Comparison of ENCODE assay signal across 28 cellular contexts in genomic region chrX:24285082-24285481, GRCh38. TPM values are rescaled to one million over a fixed set of nuclear protein-coding genes. Genes with fewer than 3 reads are reported as not detected.
DNase-seq lines count a peak whose midpoint lies in the region; ATAC-seq, FAIRE-seq and TF ChIP-seq lines count a peak whose summit lies in the region.
"Had no signal": no experiment of that assay in that cellular context is flagged by ENCODE, and none has a peak within 500 bp of the region (broad histone marks: within the 10 kb centered on the region; RNA-seq: fewer than 3 reads in every experiment).

No MANE protein-coding gene starts in this region.

- no peaks in the 10 kb centered on the region; the same call in 1 of the 2 replicates for H3K27me3 ChIP-seq in SK-N-SH (ENCODE audit: insufficient read depth)
- H3K27me3 ChIP-seq in small intestine (ENCODE audit: control insufficient read depth in 2 of 2, insufficient read depth in 2 of 2, low read length in 2 of 2): no peaks in the 10 kb centered on the region
- H3K27me3 ChIP-seq: hepatocyte, sigmoid colon, SJSA1, upper lobe of right lung had no signal

- WGBS in SK-N-SH (ENCODE audit: low lambda C conversion rate): 43% methylated on average over 5 of the region's 5 CpGs
- WGBS in small intestine, 3 donors: 57 to 82% (median 81%) methylated on average over 5 of the region's 5 CpGs

- no peaks in the 10 kb centered on the region for H3K9me3 ChIP-seq in SK-N-SH
- no peaks in the 10 kb centered on the region for H3K9me3 ChIP-seq in small intestine (ENCODE audit: control insufficient read depth, low read depth)
- H3K9me3 ChIP-seq: Caco-2, sigmoid colon, SJSA1, upper lobe of right lung had no signal

- CTCF ChIA-PET in SK-N-SH (lab: Yijun Ruan, JAX): no interaction called here

- TF ChIP-seq POLR2A in NB4 (IDR thresholded peaks at IDR 0.05; ENCODE audit: extremely low read depth, insufficient read length): no peak

- H3F3A ChIP-seq in SK-N-SH (replicated peaks; ENCODE audit: insufficient read depth): no peaks in the 10 kb centered on the region

- ATAC-seq in SK-N-SH treated with all-trans-retinoic acid at 6 μM for 48 hours (no peak), HG02642 (IDR thresholded peaks at IDR 0.05; ENCODE audit: poor library complexity, unreplicated experiment) (no peak)
- ATAC-seq: activated CD8-positive, alpha-beta memory T cell treated with anti-CD3 and anti-CD28 coated beads, Interleukin-2, amount 10 ng/mL, durations not matched to agents 7 days and 5 days; upper lobe of right lung had no signal

- H3K27ac ChIP-seq in SK-N-SH (ENCODE audit: low read depth in 2 of 2, low read length in 1 of 2): no peak overlapping the region
- H3K27ac ChIP-seq in small intestine (ENCODE audit: low read depth in 1 of 2, low read length in 1 of 2): no peak overlapping the region
- H3K27ac ChIP-seq: hepatocyte, KMS-11, SJSA1, upper lobe of right lung, VCaP had no signal

- H3K79me2 ChIP-seq in SK-N-SH (ENCODE audit: insufficient read depth): no peaks in the 10 kb centered on the region
- H3K79me2 ChIP-seq: hepatocyte had no signal

- no peak for TF ChIP-seq EP300 in SK-N-SH (IDR thresholded peaks at IDR 0.05; ENCODE audit: borderline replicate concordance in 1 of 2, low read depth in 1 of 2, low read length in 1 of 2)

- POLR2A ChIA-PET in SK-N-SH (lab: Yijun Ruan, JAX): no interaction called here

- no peak overlapping the region for H3K9ac ChIP-seq in SK-N-SH
- H3K9ac ChIP-seq: KMS-11 had no signal

- DNase-seq in SK-N-SH (no peak), NB4 (ENCODE audit: low read depth) (peak; percentile 4), epithelial cell of proximal tubule (ENCODE audit: low read depth) (no peak), small intestine (peak; percentile 31), hypothalamus (lab: John Stamatoyannopoulos, UW) (no peak), NCI-H2196 treated with DMSO at 0.1 percent for 48 hours (lab: John Stamatoyannopoulos, UW; ENCODE audit: unreplicated experiment) (no peak)
- DNase-seq: activated CD4-positive, alpha-beta T cell treated with anti-CD3 and anti-CD28 coated beads, Interleukin-2, amount 10 ng/mL, durations not matched to agents 7 days and 5 days; activated CD8-positive, alpha-beta memory T cell treated with anti-CD3 and anti-CD28 coated beads, Interleukin-2, amount 10 ng/mL, durations not matched to agents 7 days and 5 days; Caco-2; endodermal cell; NCI-H1417; NCI-H510A; sigmoid colon; upper lobe of right lung had no signal

- no peaks in the 10 kb centered on the region for H4K20me1 ChIP-seq in SK-N-SH (ENCODE audit: insufficient read depth)

- H2AFZ ChIP-seq in SK-N-SH (ENCODE audit: low read depth): no peak overlapping the region
- H2AFZ ChIP-seq: hepatocyte had no signal

- H3K4me2 ChIP-seq in SK-N-SH: no peak overlapping the region
- H3K4me2 ChIP-seq: hepatocyte, KMS-11 had no signal

- TF ChIP-seq CTCF in SK-N-SH (IDR thresholded peaks at IDR 0.05) (no peak), NB4 (IDR thresholded peaks at IDR 0.05; ENCODE audit: low read depth, low read length) (no peak), epithelial cell of proximal tubule (conservative IDR thresholded peaks at IDR 0.05; ENCODE audit: low read depth, low read length) (peak; percentile 27)

- peak; percentile 26; the same call in 1 of the 2 replicates for TF ChIP-seq RAD21 in SK-N-SH (IDR thresholded peaks at IDR 0.05; ENCODE audit: low read length)

- H3K4me1 ChIP-seq in SK-N-SH (ENCODE audit: control insufficient read depth in 1 of 2, insufficient read depth in 2 of 2, low read depth in 1 of 2, low read length in 1 of 2): peaks cover 0 to 6% of the 10 kb centered on the region in 2 experiments; a peak in 1 of 4 replicates
- H3K4me1 ChIP-seq in small intestine (ENCODE audit: control insufficient read depth in 2 of 2, insufficient read depth in 1 of 2, low read depth in 1 of 2, low read length in 1 of 2): no peaks in the 10 kb centered on the region
- H3K4me1 ChIP-seq: Caco-2, SJSA1, upper lobe of right lung had no signal

- H3K36me3 ChIP-seq in SK-N-SH (replicated peaks in 1 of 2; ENCODE audit: control insufficient read depth in 1 of 2, insufficient read depth in 2 of 2, low read length in 1 of 2) (no peaks in the 10 kb centered on the region), small intestine (ENCODE audit: control insufficient read depth in 2 of 2, insufficient read depth in 2 of 2, low read length in 2 of 2) (no peaks in the 10 kb centered on the region)
- H3K36me3 ChIP-seq: sigmoid colon, SJSA1, upper lobe of right lung had no signal

- H3K4me3 ChIP-seq in SK-N-SH (ENCODE audit: low read depth in 2 of 2, low read length in 1 of 2): no peak overlapping the region
- H3K4me3 ChIP-seq in NB4 (ENCODE audit: low read depth, low read length): no peak overlapping the region
- H3K4me3 ChIP-seq in epithelial cell of proximal tubule (ENCODE audit: low read depth, low read length): no peak overlapping the region
- no peak overlapping the region for H3K4me3 ChIP-seq in small intestine (ENCODE audit: low read depth in 1 of 2, low read length in 2 of 2)
- H3K4me3 ChIP-seq: hepatocyte, sigmoid colon, SJSA1, upper lobe of right lung had no signal

- no peaks in the 10 kb centered on the region for H3K9me2 ChIP-seq in SK-N-SH

- no peak for FAIRE-seq in small intestine (lab: Jason Lieb, UNC)
- FAIRE-seq: GM18507, RCC 7860 had no signal

TF ChIP-seq in SK-N-SH, 30 proteins besides CTCF, POLR2A, EP300 and RAD21:
- TF ChIP-seq MEF2A (IDR thresholded peaks at IDR 0.05; ENCODE audit: borderline replicate concordance, low read depth): no peak

TF ChIP-seq in SK-N-SH treated with all-trans-retinoic acid at 6 μM for 48 hours, 23 proteins besides CTCF, POLR2A, EP300 and RAD21 (continues in another document):
- TF ChIP-seq POU6F1 (CRISPR knock-in tag; IDR thresholded peaks at IDR 0.05; ENCODE audit: borderline replicate concordance, low read depth): no peak
- no peak for TF ChIP-seq ZNF565 (CRISPR knock-in tag; conservative IDR thresholded peaks at IDR 0.05; ENCODE audit: low read depth)
- TF ChIP-seq PATZ1 (CRISPR knock-in tag; IDR thresholded peaks at IDR 0.05; ENCODE audit: borderline replicate concordance): no peak
- no peak for TF ChIP-seq ZC3H10 (CRISPR knock-in tag; IDR thresholded peaks at IDR 0.05)
- no peak for TF ChIP-seq ISL1 (CRISPR knock-in tag; IDR thresholded peaks at IDR 0.05)
- TF ChIP-seq ZNF70 (CRISPR knock-in tag; IDR thresholded peaks at IDR 0.05): no peak
- no peak for TF ChIP-seq ZFP3 (CRISPR knock-in tag; IDR thresholded peaks at IDR 0.05)
- TF ChIP-seq ZFP30 (CRISPR knock-in tag; IDR thresholded peaks at IDR 0.05): no peak
- no peak for TF ChIP-seq SNAI2 (CRISPR knock-in tag; IDR thresholded peaks at IDR 0.05)
- TF ChIP-seq CREB5 (CRISPR knock-in tag; IDR thresholded peaks at IDR 0.05; ENCODE audit: low read depth): no peak
- no peak for TF ChIP-seq PPARA (CRISPR knock-in tag; IDR thresholded peaks at IDR 0.05; ENCODE audit: borderline replicate concordance)

RNA-seq across cellular contexts. Expression of gene SUPT20HL2, which starts 28.8 kb away (rescaled TPM):
- polyA plus RNA-seq in SK-N-SH (2012; rRNA removed): not detected in 2 replicates
- polyA plus RNA-seq in SK-N-SH (2012; cell fraction: cytosol; rRNA removed): not detected in 2 replicates
- polyA plus RNA-seq in SK-N-SH (2012; cell fraction: nucleus; rRNA removed): not detected in 2 replicates
- total RNA-seq in epithelial cell of proximal tubule: not detected in 2 replicates
- not detected for polyA plus RNA-seq in small intestine
- total RNA-seq: activated CD4-positive, alpha-beta T cell treated with anti-CD3 and anti-CD28 coated beads, Interleukin-2, amount 10 ng/mL, durations not matched to agents 7 days and 5 days; activated CD8-positive, alpha-beta memory T cell treated with anti-CD3 and anti-CD28 coated beads, Interleukin-2, amount 10 ng/mL, durations not matched to agents 7 days and 5 days; Caco-2; Daoy; endodermal cell; hepatocyte; lower leg skin; mononuclear cell; neural crest cell; SJSA1; subcutaneous adipose tissue; upper lobe of right lung had no signal
- polyA plus RNA-seq: BJ, hepatocyte, sigmoid colon had no signal

Comparison
In these comparisons a context has a peak if more than half of its experiments do, and no peak if none do; other contexts are left out.
1. DNase-seq: peak in NB4 (single experiment) and small intestine (single experiment); none in SK-N-SH (single experiment), epithelial cell of proximal tubule (single experiment), hypothalamus (0 of 51) and NCI-H2196 treated with DMSO at 0.1 percent for 48 hours (single experiment).